16 cellular contexts compared by ENCODE assay signal in genomic region chr4:185599151-185599648, GRCh38.
DNase-seq lines count a peak whose midpoint lies in the region; ATAC-seq, FAIRE-seq and TF ChIP-seq lines count a peak whose summit lies in the region.
"Had no signal": no experiment of that assay in that cellular context is flagged by ENCODE, and none has a peak within 500 bp of the region (broad histone marks: within the 10 kb centered on the region; RNA-seq: fewer than 3 reads in every experiment).

No MANE protein-coding gene starts in this region.

- TF ChIP-seq EP300 in HepG2 (IDR thresholded peaks at IDR 0.05; ENCODE audit: low read depth in 2 of 2, low read length in 2 of 2), result no peak
- TF ChIP-seq EP300 in HepG2 (CRISPR knock-in tag; IDR thresholded peaks at IDR 0.05; ENCODE audit: borderline replicate concordance), result no peak

- no TSS peak for BruUV-seq in HepG2 (replicated peaks; lab: Mats Ljungman, UMichigan)
- BruUV-seq in OCI-LY7 (replicated peaks; lab: Mats Ljungman, UMichigan), result no TSS peak

- no peak for TF ChIP-seq CTCF in liver (IDR thresholded peaks at IDR 0.05; ENCODE audit: low read depth, low read length, missing input control)
- no peak for TF ChIP-seq CTCF in HepG2 (CRISPR knock-in tag; IDR thresholded peaks at IDR 0.05)
- no peak for TF ChIP-seq CTCF in heart right ventricle (IDR thresholded peaks at IDR 0.05)
- no peak for TF ChIP-seq CTCF in OCI-LY7 (conservative IDR thresholded peaks at IDR 0.05; ENCODE audit: low read length)

- POLR2A ChIA-PET in HepG2 (lab: Yijun Ruan, JAX), result no interaction called here
- POLR2A ChIA-PET in OCI-LY7 (lab: Charles Lee), result interaction anchor here (1.6 to 1.7 kb wide), 2 partner anchors 10 to 127 kb away, joined by 5 to 9 read pairs; partner anchors contain the start of gene CCDC110

- H3K9me2 ChIP-seq in OCI-LY7 (ENCODE audit: insufficient read depth, low read length), result no peaks in the 10 kb centered on the region

- CTCF ChIA-PET in HepG2 (lab: Yijun Ruan, JAX; ENCODE audit: low intra/inter-chr PET ratio, low total read pairs) (interaction anchor here (2.2 kb wide), 1 partner anchor 128 kb away, joined by 31 read pairs; the partner anchor contains the start of gene CCDC110), OCI-LY7 (lab: Charles Lee; ENCODE audit: unreplicated experiment) (interaction anchor here (1.6 kb wide), 1 partner anchor 23 kb away, joined by 3 read pairs; no protein-coding TSS in a partner anchor)

- no peak for TF ChIP-seq POLR2A in HepG2 (IDR thresholded peaks at IDR 0.05; ENCODE audit: insufficient read depth in 1 of 2, low read depth in 2 of 2, low read length in 2 of 2)

- H3K4me2 ChIP-seq in HepG2 (ENCODE audit: low read depth, low read length), result no peak overlapping the region
- no peak overlapping the region for H3K4me2 ChIP-seq in OCI-LY7 (ENCODE audit: low read length)
- H3K4me2 ChIP-seq: A549; BLaER1 treated with 17β-estradiol and CSF1 and Interleukin-3, amounts not matched to agents 10 nM and 100 nM had no signal

- intact Hi-C loops in HepG2 (cut with micrococcal nuclease; ENCODE audit: unreplicated experiment), result no loop called here
- intact Hi-C loops in heart right ventricle (cut with DNase I), result loop anchor here in 9 of 10 donors (2.0 to 10.0 kb wide), 9 partner anchors 62 to 394 kb away; partner anchors contain the start of genes CCDC110 (in 5 of the 9), SNX25 (in 2 of the 9), UFSP2 (in 2 of the 9) and CFAP97 (in 1 of the 9)
- intact Hi-C loops in OCI-LY7 (cut with micrococcal nuclease; ENCODE audit: unreplicated experiment), result loop anchor here (2.0 to 5.0 kb wide), 3 partner anchors 172 to 560 kb away; partner anchors contain the start of genes SLC25A4 and UFSP2

- H3K36me3 ChIP-seq in liver (ENCODE audit: control insufficient read depth in 4 of 4, insufficient read depth in 3 of 4, low read depth in 1 of 4, low read length in 3 of 4) (peaks cover 0 to 9% (median 6%) of the 10 kb centered on the region in 4 donors), HepG2 (replicated peaks in 1 of 2; ENCODE audit: control insufficient read depth in 1 of 2, insufficient read depth in 2 of 2, low read length in 2 of 2) (0 out of 5 replicates have a peak, but pooled peaks cover 0 to 4% of the 10 kb centered on the region in 2 experiments), heart right ventricle (peaks cover 0 to 38% (median 0%) of the 10 kb centered on the region in 9 donors), rectal smooth muscle tissue (ENCODE audit: control insufficient read depth, insufficient read depth, low read length) (no peaks in the 10 kb centered on the region), OCI-LY7 (ENCODE audit: insufficient read depth, low read length) (no peaks in the 10 kb centered on the region)
- H3K36me3 ChIP-seq: BLaER1 treated with 17β-estradiol and CSF1 and Interleukin-3, amounts not matched to agents 10 nM and 100 nM had no signal

- H3K4me3 ChIP-seq in liver (ENCODE audit: low read depth in 1 of 3, low read length in 3 of 3) (no peak overlapping the region), HepG2 (replicated peaks in 1 of 3; ENCODE audit: insufficient read depth in 1 of 3, low read depth in 2 of 3, low read length in 3 of 3) (no peak overlapping the region), heart right ventricle (no peak overlapping the region), rectal smooth muscle tissue (ENCODE audit: low read length) (no peak overlapping the region), OCI-LY7 (ENCODE audit: low read depth, low read length, poor library complexity, severe bottlenecking) (no peak overlapping the region)
- H3K4me3 ChIP-seq: A549; BLaER1 treated with 17β-estradiol and CSF1 and Interleukin-3, amounts not matched to agents 10 nM and 100 nM had no signal

- H3K79me2 ChIP-seq in HepG2 (ENCODE audit: insufficient read depth, low read length), result no peaks in the 10 kb centered on the region
- H3K79me2 ChIP-seq in OCI-LY7 (ENCODE audit: insufficient read depth, low read depth, low read length), result no peaks in the 10 kb centered on the region

- H4K20me1 ChIP-seq in HepG2 (ENCODE audit: insufficient read depth, low read length) (no peaks in the 10 kb centered on the region), OCI-LY7 (ENCODE audit: insufficient read depth, low read length) (no peaks in the 10 kb centered on the region)
- H4K20me1 ChIP-seq: BLaER1 treated with 17β-estradiol and CSF1 and Interleukin-3, amounts not matched to agents 10 nM and 100 nM had no signal

- H2AFZ ChIP-seq in HepG2 (ENCODE audit: low read length) (no peak overlapping the region), OCI-LY7 (ENCODE audit: low read length) (no peak overlapping the region)

- in situ Hi-C loops in HepG2 (cut with HindIII; ENCODE audit: extremely low pct_ligation_motif_present, low pct_unique_long_range_greater_than_20kb), result loop anchor here (10.0 kb wide), 1 partner anchor 84 kb away; no protein-coding TSS in a partner anchor

- ATAC-seq in HepG2 (no peak), heart right ventricle (peak in 5 of 8 donors; percentile 2 to 60 (median 37)), GM21360 (IDR thresholded peaks at IDR 0.05; ENCODE audit: unreplicated experiment) (no peak), GM19328 (IDR thresholded peaks at IDR 0.05; ENCODE audit: unreplicated experiment) (no peak)
- ATAC-seq: A549 had no signal

- H3K9ac ChIP-seq in liver (ENCODE audit: low read depth in 1 of 2, low read length in 2 of 2) (no peak overlapping the region), HepG2 (ENCODE audit: insufficient read depth, low read depth, low read length) (no peak overlapping the region), rectal smooth muscle tissue (ENCODE audit: low read length) (no peak overlapping the region)
- H3K9ac ChIP-seq: BLaER1 treated with 17β-estradiol and CSF1 and Interleukin-3, amounts not matched to agents 10 nM and 100 nM had no signal

- H3K27ac ChIP-seq in liver (ENCODE audit: low read depth in 1 of 2, low read length in 2 of 2) (no peak overlapping the region), HepG2 (ENCODE audit: extremely low read length, insufficient read depth, low read length) (no peak overlapping the region), heart right ventricle (peak overlapping the region in 7 of 10 donors; percentile 12 to 67 (median 61)), rectal smooth muscle tissue (ENCODE audit: low read depth, low read length) (peak overlapping the region; percentile 60), OCI-LY7 (ENCODE audit: low read depth, low read length, poor library complexity, severe bottlenecking) (no peak overlapping the region)
- H3K27ac ChIP-seq: A549; BLaER1 treated with 17β-estradiol and CSF1 and Interleukin-3, amounts not matched to agents 10 nM and 100 nM had no signal

- H3K9me3 ChIP-seq in liver (ENCODE audit: control insufficient read depth in 4 of 4, low read length in 3 of 4) (no peaks in the 10 kb centered on the region), HepG2 (ENCODE audit: low read length) (no peaks in the 10 kb centered on the region), heart right ventricle (no peaks in the 10 kb centered on the region), OCI-LY7 (ENCODE audit: low read length) (no peaks in the 10 kb centered on the region)
- H3K9me3 ChIP-seq: A549; BLaER1 treated with 17β-estradiol and CSF1 and Interleukin-3, amounts not matched to agents 10 nM and 100 nM had no signal

- no peak for FAIRE-seq in HepG2 (lab: Jason Lieb, UNC)
- FAIRE-seq: A549, G401.6, H1 had no signal

- TF ChIP-seq RAD21 in liver (IDR thresholded peaks at IDR 0.05), result no peak
- no peak for TF ChIP-seq RAD21 in HepG2 (CRISPR knock-in tag; IDR thresholded peaks at IDR 0.05)

- H3K27me3 ChIP-seq in liver (ENCODE audit: control insufficient read depth in 4 of 4, insufficient read depth in 4 of 4, low read length in 3 of 4) (no peaks in the 10 kb centered on the region), HepG2 (ENCODE audit: control insufficient read depth in 1 of 2, insufficient read depth in 2 of 2, low read length in 2 of 2) (no peaks in the 10 kb centered on the region), heart right ventricle (no peaks in the 10 kb centered on the region), rectal smooth muscle tissue (ENCODE audit: control insufficient read depth, insufficient read depth, low read length) (no peaks in the 10 kb centered on the region)
- H3K27me3 ChIP-seq: BLaER1 treated with 17β-estradiol and CSF1 and Interleukin-3, amounts not matched to agents 10 nM and 100 nM had no signal

- H3K4me1 ChIP-seq in liver (ENCODE audit: control insufficient read depth in 4 of 4, insufficient read depth in 4 of 4, low read length in 3 of 4), result no peaks in the 10 kb centered on the region
- no peaks in the 10 kb centered on the region for H3K4me1 ChIP-seq in HepG2 (ENCODE audit: insufficient read depth, low read length)
- H3K4me1 ChIP-seq in heart right ventricle, result peaks cover 3 to 50% (median 30%) of the 10 kb centered on the region in 9 donors
- peaks cover 17% of the 10 kb centered on the region for H3K4me1 ChIP-seq in rectal smooth muscle tissue (ENCODE audit: control insufficient read depth, insufficient read depth, low read length)
- peaks cover 13% of the 10 kb centered on the region for H3K4me1 ChIP-seq in OCI-LY7 (ENCODE audit: insufficient read depth, low read length, poor library complexity, severe bottlenecking)
- H3K4me1 ChIP-seq: A549 had no signal

- WGBS in liver, result 68% methylated on average over 6 of the region's 6 CpGs
- WGBS in HepG2 (ENCODE audit: low lambda C conversion rate), result 95% methylated on average over 6 of the region's 6 CpGs
- 31 to 44% methylated on average over 6 of the region's 6 CpGs for WGBS in heart right ventricle, 2 donors

- no peak for DNase-seq in HepG2 (ENCODE audit: low spot score)
- no peak for DNase-seq in heart right ventricle
- no peak for DNase-seq in NCI-H2227 (lab: John Stamatoyannopoulos, UW; ENCODE audit: unreplicated experiment)
- no peak for DNase-seq in OCI-LY7 (ENCODE audit: low spot score)
- DNase-seq: DND-41, NCI-H1105 treated with DMSO at 0.1 percent for 48 hours, NCI-H187, NCI-H526 treated with DMSO at 0.1 percent for 48 hours had no signal

TF ChIP-seq in liver, 16 proteins besides CTCF, POLR2A, EP300 and RAD21:
- TF ChIP-seq RXRA (IDR thresholded peaks at IDR 0.05) (peak; percentile 10 to 28), HNF4G (IDR thresholded peaks at IDR 0.05) (no peak), NR2F2 (IDR thresholded peaks at IDR 0.05) (peak; percentile 50)
TF ChIP-seq in liver: peak in this region for 2.

Comparison
In these comparisons a context has a peak if more than half of its experiments do, and no peak if none do; other contexts are left out.
1. H3K27ac ChIP-seq: peak in heart right ventricle (7 of 10) and rectal smooth muscle tissue (single experiment); none in liver (0 of 2), HepG2 (single experiment) and OCI-LY7 (single experiment).
2. ATAC-seq: peak in heart right ventricle (5 of 8); none in HepG2 (single experiment), GM21360 (single experiment) and GM19328 (single experiment).